Comparison of ENCODE assay signal across 6 cellular contexts in the genomic region with DNA sequence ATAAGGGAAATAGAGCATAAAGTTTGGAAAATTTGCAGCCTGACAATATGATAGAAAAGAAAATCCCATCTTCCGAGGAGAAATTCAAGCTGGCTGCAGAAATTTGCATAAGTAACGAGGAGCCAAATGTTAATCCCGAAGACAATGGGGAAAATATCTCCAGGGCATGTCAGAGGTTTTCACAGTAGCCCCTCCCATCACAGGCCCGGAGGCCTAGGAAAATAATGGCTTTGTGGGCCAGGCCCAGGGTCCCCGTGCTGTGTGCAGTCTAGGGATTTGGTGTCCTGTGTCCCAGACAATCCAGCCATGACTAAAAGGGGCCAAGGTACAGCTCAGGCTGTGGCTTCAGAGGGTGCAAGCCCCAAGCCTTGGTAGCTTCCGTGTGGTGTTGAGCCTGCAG. TPM values are rescaled to one million over a fixed set of nuclear protein-coding genes. Genes with fewer than 3 reads are reported as not detected.
"Had no signal": no experiment of that assay in that cellular context is flagged by ENCODE, and none has a peak within 500 bp of the region (broad histone marks: within the 10 kb centered on the region; RNA-seq: fewer than 3 reads in every experiment).

No MANE protein-coding gene starts in this region.

RNA-seq across cellular contexts. Expression of a gene that starts 27.7 kb away (rescaled TPM):
- total RNA-seq: LHCN-M2, MCF 10A, NCI-H460, OCI-LY7, PC-9, RPMI7951 had no signal
